In genomic region chr1:114758251-114758832, GRCh38 we compare ENCODE assay signal across 8 cellular contexts. TPM values are rescaled to one million over a fixed set of nuclear protein-coding genes. Genes with fewer than 3 reads are reported as not detected.
A peak's percentile ranks its signal among the peaks of the same experiment; 100 is the strongest.
DNase-seq lines count a peak whose midpoint lies in the region; ATAC-seq, FAIRE-seq and TF ChIP-seq lines count a peak whose summit lies in the region.

No MANE protein-coding gene starts in this region.

- H3K36me3 ChIP-seq in Loucy (ENCODE audit: insufficient read depth, low read length) (no peaks in the 10 kb centered on the region), bronchial epithelial cell (ENCODE audit: control insufficient read depth, insufficient read depth, low read length) (no peaks in the 10 kb centered on the region)

- peaks cover 9% of the 10 kb centered on the region for H3K27me3 ChIP-seq in Loucy (ENCODE audit: insufficient read depth, low read length, poor library complexity, severe bottlenecking)
- no peaks in the 10 kb centered on the region for H3K27me3 ChIP-seq in bronchial epithelial cell (ENCODE audit: control insufficient read depth, insufficient read depth, low read length)

- DNase-seq in Daoy (ENCODE audit: low read depth) (peak; percentile 35), bronchial epithelial cell (ENCODE audit: low read depth) (peak; percentile 76), myocyte (ENCODE audit: low read depth) (peak; percentile 24), GOT3 (lab: John Stamatoyannopoulos, UW) (no peak), medulla oblongata (ENCODE audit: extremely low spot score) (no peak), NAMALWA (ENCODE audit: low spot score) (no peak)

- peaks cover 44% of the 10 kb centered on the region for H3K79me2 ChIP-seq in Loucy (ENCODE audit: insufficient read depth, low read length)

- H2AFZ ChIP-seq in Loucy (ENCODE audit: low read length), result peak overlapping the region; percentile 71

- H3K4me1 ChIP-seq in Loucy (ENCODE audit: insufficient read depth, low read length, poor library complexity, severe bottlenecking), result peaks cover 28% of the 10 kb centered on the region

- no peaks in the 10 kb centered on the region for H3K9me3 ChIP-seq in Loucy (ENCODE audit: insufficient read depth, low read depth, low read length)

- peak overlapping the region; percentile 97 for H3K9ac ChIP-seq in Loucy (ENCODE audit: low read depth, low read length, poor library complexity, severe bottlenecking)

- peak overlapping the region; percentile 62 for H3K4me2 ChIP-seq in Loucy (ENCODE audit: low read depth, low read length, poor library complexity, severe bottlenecking)

- no peak for ATAC-seq in HG02970 (IDR thresholded peaks at IDR 0.05; ENCODE audit: low FRiP score, unreplicated experiment)

- no peaks in the 10 kb centered on the region for H3K9me2 ChIP-seq in Loucy (replicated peaks; ENCODE audit: low read depth, low read length)

- H3K4me3 ChIP-seq in Loucy (ENCODE audit: low read length, poor library complexity, severe bottlenecking) (peak overlapping the region; percentile 93), bronchial epithelial cell (ENCODE audit: low read depth, low read length) (peak overlapping the region; percentile 67)

- TF ChIP-seq CTCF in Loucy (conservative IDR thresholded peaks at IDR 0.05; ENCODE audit: low read length) (no peak), bronchial epithelial cell (IDR thresholded peaks at IDR 0.05; ENCODE audit: insufficient read depth, low read length, severe bottlenecking) (no peak)

- no peaks in the 10 kb centered on the region for H3F3A ChIP-seq in Loucy (ENCODE audit: low read depth)

- peaks cover 39% of the 10 kb centered on the region for H4K20me1 ChIP-seq in Loucy (ENCODE audit: insufficient read depth, low read length, poor library complexity, severe bottlenecking)

- FAIRE-seq in bronchial epithelial cell (lab: Jason Lieb, UNC), result no peak

RNA-seq across cellular contexts. Expression of gene CSDE1, which starts 0.6 kb away (rescaled TPM):
- 1,171 and 1,260 TPM in 2 replicates for total RNA-seq in Daoy (2014; rRNA removed; shearing (Covaris generic))
- total RNA-seq in bronchial epithelial cell, result 875 and 1,184 TPM in 2 replicates
- total RNA-seq in myocyte, result 1,775 and 1,819 TPM in 2 replicates
- 322 TPM for polyA plus RNA-seq in myocyte (2012)

RNA-seq across cellular contexts. Expression of gene SIKE1, which starts 22.1 kb away (rescaled TPM):
- 107 and 116 TPM in 2 replicates for total RNA-seq in Daoy (2014; rRNA removed; shearing (Covaris generic))
- total RNA-seq in bronchial epithelial cell, result 45.3 and 90.5 TPM in 2 replicates
- total RNA-seq in myocyte, result 26.7 and 43.4 TPM in 2 replicates
- 25.3 TPM for polyA plus RNA-seq in myocyte (2012)

RNA-seq across cellular contexts. Expression of gene NRAS, which starts 41.8 kb away (rescaled TPM):
- 164 and 172 TPM in 2 replicates for total RNA-seq in Daoy (2014; rRNA removed; shearing (Covaris generic))
- total RNA-seq in bronchial epithelial cell, result 78.2 and 83.6 TPM in 2 replicates
- total RNA-seq in myocyte, result 57.6 and 70.7 TPM in 2 replicates
- polyA plus RNA-seq in myocyte (2012), result 22.2 TPM

Comparison
In these comparisons a context has a peak if more than half of its experiments do, and no peak if none do; other contexts are left out.
1. DNase-seq: peak in Daoy (single experiment), bronchial epithelial cell (single experiment) and myocyte (single experiment); none in GOT3 (single experiment), medulla oblongata (single experiment) and NAMALWA (single experiment).